In genomic region chr3:48664313-48664644, GRCh38 we compare ENCODE assay signal across 9 cellular contexts. TPM values are rescaled to one million over a fixed set of nuclear protein-coding genes. Genes with fewer than 3 reads are reported as not detected.
DNase-seq lines count a peak whose midpoint lies in the region; ATAC-seq, FAIRE-seq and TF ChIP-seq lines count a peak whose summit lies in the region.
"Had no signal": no experiment of that assay in that cellular context is flagged by ENCODE, and none has a peak within 500 bp of the region (broad histone marks: within the 10 kb centered on the region; RNA-seq: fewer than 3 reads in every experiment).

No MANE protein-coding gene starts in this region.

- peak overlapping the region; percentile 97 for H3K27ac ChIP-seq in WERI-Rb-1

- H3K27me3 Mint-ChIP-seq in activated CD4-positive, alpha-beta T cell treated with anti-CD3 and anti-CD28 coated beads, Interleukin-2, amount 10 ng/mL, durations not matched to agents 7 days and 5 days: peaks cover 10% of the 10 kb centered on the region

- no peaks in the 10 kb centered on the region for H3K9me3 Mint-ChIP-seq in activated CD4-positive, alpha-beta T cell treated with anti-CD3 and anti-CD28 coated beads, Interleukin-2, amount 10 ng/mL, durations not matched to agents 7 days and 5 days
- H3K9me3 Mint-ChIP-seq in stimulated activated effector memory CD8-positive, alpha-beta T cell treated with anti-CD3 and anti-CD28 coated beads, Interleukin-12 subunit alpha, Interleukin-12 subunit beta, amount 100 ng/mL, for 72 hours: no peaks in the 10 kb centered on the region

- peaks cover 22% of the 10 kb centered on the region for H3K4me1 Mint-ChIP-seq in activated CD4-positive, alpha-beta T cell treated with anti-CD3 and anti-CD28 coated beads, Interleukin-2, amount 10 ng/mL, durations not matched to agents 7 days and 5 days
- peaks cover 18% of the 10 kb centered on the region for H3K4me1 Mint-ChIP-seq in stimulated activated effector memory CD8-positive, alpha-beta T cell treated with anti-CD3 and anti-CD28 coated beads, Interleukin-12 subunit alpha, Interleukin-12 subunit beta, amount 100 ng/mL, for 72 hours

- ATAC-seq in stimulated activated effector memory CD8-positive, alpha-beta T cell treated with anti-CD3 and anti-CD28 coated beads, Interleukin-12 subunit alpha, Interleukin-12 subunit beta, amount 100 ng/mL, for 72 hours: no peak
- ATAC-seq in GM18505 (IDR thresholded peaks at IDR 0.05; ENCODE audit: unreplicated experiment): no peak

- no peak for FAIRE-seq in GM12891 (lab: Jason Lieb, UNC)

- CTCF ChIA-PET in activated CD4-positive, alpha-beta T cell treated with anti-CD3 and anti-CD28 coated beads, Interleukin-2, amount 10 ng/mL, durations not matched to agents 7 days and 5 days (lab: Charles Lee): interaction anchor here (0.9 to 4.0 kb wide), 10 partner anchors 10 to 106 kb away, joined by 3 to 17 read pairs (median 4); partner anchors contain the start of gene SLC26A6

- no peak for TF ChIP-seq POLR2A in GM18505 (IDR thresholded peaks at IDR 0.05; ENCODE audit: borderline replicate concordance, extremely low read depth, insufficient read depth, insufficient read length)
- no peak for TF ChIP-seq POLR2A in GM12891 (IDR thresholded peaks at IDR 0.05; ENCODE audit: low read depth, low read length)

- H3K36me3 Mint-ChIP-seq in activated CD4-positive, alpha-beta T cell treated with anti-CD3 and anti-CD28 coated beads, Interleukin-2, amount 10 ng/mL, durations not matched to agents 7 days and 5 days (ENCODE audit: low read depth): peaks cover 3% of the 10 kb centered on the region
- H3K36me3 Mint-ChIP-seq in stimulated activated effector memory CD8-positive, alpha-beta T cell treated with anti-CD3 and anti-CD28 coated beads, Interleukin-12 subunit alpha, Interleukin-12 subunit beta, amount 100 ng/mL, for 72 hours: peaks cover 30% of the 10 kb centered on the region

- POLR2A ChIA-PET in activated CD4-positive, alpha-beta T cell treated with anti-CD3 and anti-CD28 coated beads, Interleukin-2, amount 10 ng/mL, durations not matched to agents 7 days and 5 days (lab: Charles Lee): no interaction called here

- H3K27me3 ChIP-seq in WERI-Rb-1 (ENCODE audit: insufficient read depth, low read depth, severe bottlenecking): no peaks in the 10 kb centered on the region

- DNase-seq in activated CD4-positive, alpha-beta T cell treated with anti-CD3 and anti-CD28 coated beads, Interleukin-2, amount 10 ng/mL, durations not matched to agents 7 days and 5 days: no peak
- DNase-seq in activated CD4-positive, alpha-beta T cell treated with anti-CD3 and anti-CD28 coated beads, Interleukin-2, amount 50 U/mL, for 1 hour: no peak
- DNase-seq in WERI-Rb-1: no peak
- DNase-seq in fibroblast of the aortic adventitia (ENCODE audit: low read depth): no peak
- no peak for DNase-seq in stimulated activated effector memory CD8-positive, alpha-beta T cell treated with anti-CD3 and anti-CD28 coated beads, Interleukin-12 subunit alpha, Interleukin-12 subunit beta, amount 100 ng/mL, for 72 hours (ENCODE audit: low spot score in 2 of 2)
- no peak for DNase-seq in GM03348 (ENCODE audit: low spot score)
- no peak for DNase-seq in GM12891 (ENCODE audit: insufficient read length, low spot score)

- H3K4me3 ChIP-seq in WERI-Rb-1 (ENCODE audit: low read depth, low read length): no peak overlapping the region
- peak overlapping the region; percentile 40 for H3K4me3 ChIP-seq in fibroblast of the aortic adventitia (ENCODE audit: low read depth, low read length)

- H3K9me3 ChIP-seq in WERI-Rb-1 (ENCODE audit: severe bottlenecking): peaks cover 20% of the 10 kb centered on the region

- peaks cover 51% of the 10 kb centered on the region for H3K36me3 ChIP-seq in WERI-Rb-1

- H3K4me3 Mint-ChIP-seq in activated CD4-positive, alpha-beta T cell treated with anti-CD3 and anti-CD28 coated beads, Interleukin-2, amount 10 ng/mL, durations not matched to agents 7 days and 5 days: peak overlapping the region; percentile 78
- peak overlapping the region; percentile 89 for H3K4me3 Mint-ChIP-seq in stimulated activated effector memory CD8-positive, alpha-beta T cell treated with anti-CD3 and anti-CD28 coated beads, Interleukin-12 subunit alpha, Interleukin-12 subunit beta, amount 100 ng/mL, for 72 hours

- peak overlapping the region; percentile 82 for H3K27ac Mint-ChIP-seq in activated CD4-positive, alpha-beta T cell treated with anti-CD3 and anti-CD28 coated beads, Interleukin-2, amount 10 ng/mL, durations not matched to agents 7 days and 5 days
- peak overlapping the region; percentile 91 for H3K27ac Mint-ChIP-seq in stimulated activated effector memory CD8-positive, alpha-beta T cell treated with anti-CD3 and anti-CD28 coated beads, Interleukin-12 subunit alpha, Interleukin-12 subunit beta, amount 100 ng/mL, for 72 hours

- TF ChIP-seq CTCF in WERI-Rb-1 (IDR thresholded peaks at IDR 0.05; ENCODE audit: low read depth, low read length) (no peak), fibroblast of the aortic adventitia (IDR thresholded peaks at IDR 0.05; ENCODE audit: insufficient read depth, low read length) (no peak)

TF ChIP-seq in GM12891, 5 proteins besides CTCF, POLR2A, EP300 and RAD21:
- TF ChIP-seq TAF1 (IDR thresholded peaks at IDR 0.05; ENCODE audit: low read depth, low read length) (no peak), POU2F2 (IDR thresholded peaks at IDR 0.05; ENCODE audit: low read depth, low read length) (no peak), SPI1 (IDR thresholded peaks at IDR 0.05; ENCODE audit: low read depth, low read length) (no peak), PAX5 (IDR thresholded peaks at IDR 0.05; ENCODE audit: insufficient read depth, low read length, severe bottlenecking) (no peak), POLR2AphosphoS5 (IDR thresholded peaks at IDR 0.05; ENCODE audit: low read depth, low read length) (no peak)
TF ChIP-seq in GM12891: peak in this region for 0.

RNA-seq across cellular contexts. Expression of gene CELSR3, which starts 1.6 kb away (rescaled TPM):
- 1 to 10 TPM; 7.9 to 8.6 TPM for total RNA-seq in activated CD4-positive, alpha-beta T cell treated with anti-CD3 and anti-CD28 coated beads, Interleukin-2, amount 10 ng/mL, durations not matched to agents 7 days and 5 days
- total RNA-seq in fibroblast of the aortic adventitia (ENCODE audit: low replicate concordance): 0.81 and 0.98 TPM in 2 replicates
- polyA plus RNA-seq in GM12891 (2012; ENCODE audit: low read depth, missing spikeins): 0.35 TPM

RNA-seq across cellular contexts. Expression of gene NCKIPSD, which starts 21.4 kb away (rescaled TPM):
- total RNA-seq in activated CD4-positive, alpha-beta T cell treated with anti-CD3 and anti-CD28 coated beads, Interleukin-2, amount 10 ng/mL, durations not matched to agents 7 days and 5 days: 10 to 100 TPM; 41.5 to 42.6 TPM
- 8.1 and 20.0 TPM in 2 replicates for total RNA-seq in fibroblast of the aortic adventitia (ENCODE audit: low replicate concordance)
- 22.4 TPM for polyA plus RNA-seq in GM12891 (2012; ENCODE audit: low read depth, missing spikeins)

RNA-seq across cellular contexts. Expression of gene SLC26A6, which starts 29.0 kb away (rescaled TPM):
- 10 to 100 TPM; 41.3 to 45.7 TPM for total RNA-seq in activated CD4-positive, alpha-beta T cell treated with anti-CD3 and anti-CD28 coated beads, Interleukin-2, amount 10 ng/mL, durations not matched to agents 7 days and 5 days
- 11.6 and 19.5 TPM in 2 replicates for total RNA-seq in fibroblast of the aortic adventitia (ENCODE audit: low replicate concordance)
- polyA plus RNA-seq in GM12891 (2012; ENCODE audit: low read depth, missing spikeins): 6.7 TPM

RNA-seq across cellular contexts. Expression of gene TMEM89, which starts 42.7 kb away (rescaled TPM):
- under 1 TPM; 0.32 to 0.33 TPM for total RNA-seq in activated CD4-positive, alpha-beta T cell treated with anti-CD3 and anti-CD28 coated beads, Interleukin-2, amount 10 ng/mL, durations not matched to agents 7 days and 5 days
- not detected in 2 replicates for total RNA-seq in fibroblast of the aortic adventitia (ENCODE audit: low replicate concordance)
- polyA plus RNA-seq in GM12891 (2012; ENCODE audit: low read depth, missing spikeins): not detected
- total RNA-seq: lung had no signal

RNA-seq across cellular contexts. Expression of gene IP6K2, which starts 52.7 kb away (rescaled TPM):
- total RNA-seq in activated CD4-positive, alpha-beta T cell treated with anti-CD3 and anti-CD28 coated beads, Interleukin-2, amount 10 ng/mL, durations not matched to agents 7 days and 5 days: 10 to 100 TPM; 56.6 to 61.2 TPM
- 35.7 and 44.3 TPM in 2 replicates for total RNA-seq in fibroblast of the aortic adventitia (ENCODE audit: low replicate concordance)
- 59.7 TPM for polyA plus RNA-seq in GM12891 (2012; ENCODE audit: low read depth, missing spikeins)
